8 cellular contexts compared by ENCODE assay signal in the genomic region with DNA sequence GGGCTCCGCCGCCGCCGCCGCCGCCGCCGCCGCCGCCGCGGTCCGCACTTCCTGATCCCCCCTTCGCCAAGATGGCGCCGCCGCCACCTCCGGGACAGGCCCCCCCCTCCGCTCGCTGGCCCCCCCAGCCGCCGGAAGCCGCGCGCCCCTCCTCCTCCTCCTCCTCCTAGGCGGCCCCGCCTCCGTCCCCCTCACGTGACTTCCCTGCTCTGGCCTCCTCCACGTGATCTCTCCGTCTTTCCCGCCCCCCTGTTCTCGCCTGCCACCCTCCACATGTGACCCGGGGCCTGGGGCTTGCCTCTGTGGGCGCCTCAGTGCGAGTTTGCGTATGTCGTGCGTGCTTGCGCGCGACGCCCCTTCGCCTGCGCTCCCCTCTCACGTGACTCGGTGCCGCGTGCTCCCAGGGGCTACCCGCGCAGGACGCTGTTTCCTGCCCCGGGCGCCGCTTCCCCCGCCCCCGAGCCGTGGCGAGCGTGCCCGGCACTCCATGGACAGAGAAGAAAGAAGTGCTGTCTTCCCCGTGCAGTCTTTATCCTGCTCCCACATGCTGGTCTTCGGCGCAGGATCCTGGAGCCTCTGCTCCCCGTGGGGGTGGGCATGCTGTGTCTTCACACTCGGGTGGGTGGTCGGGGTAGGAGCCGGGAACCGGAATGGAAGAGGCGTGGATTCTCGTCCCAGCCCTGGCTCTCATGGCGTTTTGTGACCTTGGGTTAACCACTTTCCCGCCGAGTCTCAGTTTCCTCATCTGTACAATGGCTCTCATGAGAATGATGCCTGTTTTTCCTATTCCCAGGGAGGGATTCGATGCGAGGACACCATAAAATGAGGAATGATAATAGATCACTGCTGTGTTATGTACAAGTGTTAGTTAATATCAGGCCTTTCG. TPM values are rescaled to one million over a fixed set of nuclear protein-coding genes. Genes with fewer than 3 reads are reported as not detected.
DNase-seq lines count a peak whose midpoint lies in the region; ATAC-seq, FAIRE-seq and TF ChIP-seq lines count a peak whose summit lies in the region.

A gene (minus strand): TSS at position 53 of the 886 bp plus-strand sequence. CDS start 109 bp downstream, outside the sequence.

- dilution Hi-C loops in keratinocyte (cut with MboI; ENCODE audit: extremely low pct_ligation_motif_present, low sequenced_read_pairs), result no loop called here

- H3K9me3 ChIP-seq in keratinocyte (ENCODE audit: control insufficient read depth, low read depth, low read length), result no peaks in the 10 kb centered on the region

- peaks cover 23% of the 10 kb centered on the region for H3K4me1 ChIP-seq in keratinocyte (ENCODE audit: control insufficient read depth, extremely low read depth, insufficient read depth, low read length)

- peaks cover 12 to 18% of the 10 kb centered on the region in 2 experiments for H3K36me3 ChIP-seq in keratinocyte (ENCODE audit: control insufficient read depth in 2 of 2, extremely low read depth in 1 of 2, insufficient read depth in 2 of 2, low read length in 2 of 2)

- peak within 1 kb of the TSS; percentile 60 for H2AFZ ChIP-seq in keratinocyte (ENCODE audit: control insufficient read depth, low read length)

- H3K27ac ChIP-seq in keratinocyte (ENCODE audit: control insufficient read depth, insufficient read depth, low read length), result peak within 1 kb of the TSS; percentile 84

- ATAC-seq in GM19043 (IDR thresholded peaks at IDR 0.05; ENCODE audit: low read depth, unreplicated experiment) (peak; percentile 92), HG03378 (IDR thresholded peaks at IDR 0.05; ENCODE audit: unreplicated experiment) (peak; percentile 71)

- DNase-seq in AG10803 (ENCODE audit: low read depth) (peak; percentile 99), NCI-H460 (ENCODE audit: extremely low read depth, low read depth) (peak; percentile 98), cerebellar nuclear complex (lab: John Stamatoyannopoulos, UW) (peak; percentile 89 to 98), keratinocyte (ENCODE audit: low read depth, low spot score) (peak; percentile 96)
- peak; percentile 99 for DNase-seq in activated CD4-positive, CD25-positive, alpha-beta regulatory T cell treated with anti-CD3 and anti-CD28 coated beads, Interleukin-2, amount 50 U/mL, for 72 hours
- peak; percentile 98 to 99 for DNase-seq in stimulated activated CD4-positive, alpha-beta T cell treated with anti-CD3 and anti-CD28 coated beads, Interleukin-15, amount 100 ng/mL, for 1 hour (ENCODE audit: low read depth in 1 of 2, low spot score in 1 of 2)

- no peaks in the 10 kb centered on the region for H3K9me1 ChIP-seq in keratinocyte (ENCODE audit: control insufficient read depth, extremely low read depth, insufficient read depth, low read length)

- peak within 1 kb of the TSS; percentile 82 for H3K9ac ChIP-seq in keratinocyte (ENCODE audit: control insufficient read depth, extremely low read depth, insufficient read depth, low read length)

- TF ChIP-seq CTCF in AG10803 (conservative IDR thresholded peaks at IDR 0.05; ENCODE audit: low read length) (no peak), keratinocyte (optimal IDR thresholded peaks at IDR 0.05 in 1 of 3, IDR thresholded peaks at IDR 0.05 in 1 of 3, conservative IDR thresholded peaks at IDR 0.05 in 1 of 3; ENCODE audit: extremely low read depth in 1 of 3, insufficient read depth in 2 of 3, low read length in 3 of 3) (no peak)

- no peaks in the 10 kb centered on the region for H3K27me3 ChIP-seq in keratinocyte (ENCODE audit: control insufficient read depth, extremely low read depth, insufficient read depth, low read length)

- H3K79me2 ChIP-seq in keratinocyte (ENCODE audit: control insufficient read depth, insufficient read depth, low read length), result peaks cover 28% of the 10 kb centered on the region

- peak within 1 kb of the TSS; percentile 76 for H3K4me3 ChIP-seq in AG10803 (ENCODE audit: low read length)
- peak within 1 kb of the TSS; percentile 76 to 80 (median 79) for H3K4me3 ChIP-seq in keratinocyte (ENCODE audit: control insufficient read depth in 2 of 3, extremely low read depth in 1 of 3, insufficient read depth in 2 of 3, low read depth in 1 of 3, low read length in 3 of 3)

- FAIRE-seq in keratinocyte (lab: Jason Lieb, UNC), result no peak

- peak within 1 kb of the TSS; percentile 91 for H3K4me2 ChIP-seq in keratinocyte (ENCODE audit: control insufficient read depth, extremely low read depth, insufficient read depth, low read depth, low read length)

- peaks cover 2% of the 10 kb centered on the region for H4K20me1 ChIP-seq in keratinocyte (ENCODE audit: control insufficient read depth, extremely low read depth, insufficient read depth, low read length)

RNA-seq across cellular contexts. Expression of the gene that starts here (rescaled TPM):
- 50.3 and 54.4 TPM in 2 replicates for total RNA-seq in NCI-H460 (2014; rRNA removed; shearing (Covaris generic))
- 40.3 and 66.4 TPM in 2 replicates for polyA plus RNA-seq in NCI-H460 (2014; cell fraction: nucleus; rRNA removed)
- polyA plus RNA-seq in keratinocyte, result 13.0 to 17.6 TPM (median 17.2 TPM) in 3 replicates
- 85.7 TPM for polyA plus RNA-seq in keratinocyte (2011; ENCODE audit: low read depth)
- polyA plus RNA-seq in keratinocyte (2011; cell fraction: cytosol; rRNA removed), result 17.2 and 19.0 TPM in 2 replicates
- 17.2 and 19.2 TPM in 2 replicates for polyA plus RNA-seq in keratinocyte (2011; cell fraction: nucleus; rRNA removed)
- 34.7 and 47.8 TPM in 2 replicates for polyA plus RNA-seq in keratinocyte (2012; ENCODE audit: low replicate concordance)
- 6.9 to 8.9 TPM (median 7.0 TPM) in 3 replicates for polyA minus RNA-seq in keratinocyte
- 20.3 TPM for polyA minus RNA-seq in keratinocyte (2011; cell fraction: cytosol; rRNA and poly(A)+ RNA removed)
- polyA minus RNA-seq in keratinocyte (2011; cell fraction: nucleus; rRNA and poly(A)+ RNA removed), result 5.2 and 8.4 TPM in 2 replicates

Comparison
In these comparisons a context has a peak if more than half of its experiments do, and no peak if none do; other contexts are left out.
1. Peak in every context shown above with its lines: DNase-seq, ATAC-seq, H3K4me3 ChIP-seq and H3K27ac ChIP-seq.